Comparison of ENCODE assay signal across 10 cellular contexts in genomic region chr3:122533931-122534334, GRCh38. TPM values are rescaled to one million over a fixed set of nuclear protein-coding genes. Genes with fewer than 3 reads are reported as not detected.
A peak's percentile ranks its signal among the peaks of the same experiment; 100 is the strongest.
DNase-seq lines count a peak whose midpoint lies in the region; ATAC-seq and TF ChIP-seq lines count a peak whose summit lies in the region.
"Had no signal": no experiment of that assay in that cellular context is flagged by ENCODE, and none has a peak within 500 bp of the region (broad histone marks: within the 10 kb centered on the region; RNA-seq: fewer than 3 reads in every experiment).

No MANE protein-coding gene starts in this region.

- CTCF ChIA-PET in OCI-LY7 (lab: Charles Lee; ENCODE audit: unreplicated experiment) = no interaction called here

- H3K9me3 Mint-ChIP-seq in osteocyte (ENCODE audit: unreplicated experiment) = no peaks in the 10 kb centered on the region
- H3K9me3 Mint-ChIP-seq: neural crest cell had no signal

- H3K27ac ChIP-seq in psoas muscle = no peak overlapping the region
- H3K27ac ChIP-seq in OCI-LY7 (ENCODE audit: low read depth, low read length, poor library complexity, severe bottlenecking) = no peak overlapping the region
- H3K27ac ChIP-seq: VCaP had no signal

- no peak overlapping the region for H3K4me3 ChIP-seq in psoas muscle
- no peak overlapping the region for H3K4me3 ChIP-seq in OCI-LY7 (ENCODE audit: low read depth, low read length, poor library complexity, severe bottlenecking)

- H3K4me3 Mint-ChIP-seq in osteocyte (ENCODE audit: unreplicated experiment) = no peak overlapping the region
- H3K4me3 Mint-ChIP-seq: neural crest cell had no signal

- H3K9me2 ChIP-seq in OCI-LY7 (ENCODE audit: insufficient read depth, low read length) = no peaks in the 10 kb centered on the region

- H3K27ac Mint-ChIP-seq in osteocyte (ENCODE audit: unreplicated experiment) = no peak overlapping the region

- intact Hi-C loops in psoas muscle (cut with DNase I) = no loop called here
- intact Hi-C loops in OCI-LY7 (cut with micrococcal nuclease; ENCODE audit: unreplicated experiment) = no loop called here

- H3K36me3 Mint-ChIP-seq in osteocyte (ENCODE audit: unreplicated experiment) = peaks cover 61% of the 10 kb centered on the region

- H2AFZ ChIP-seq in OCI-LY7 (ENCODE audit: low read length) = no peak overlapping the region

- H3K9me3 ChIP-seq in psoas muscle (no peaks in the 10 kb centered on the region), OCI-LY7 (ENCODE audit: low read length) (no peaks in the 10 kb centered on the region)

- H3K36me3 ChIP-seq in psoas muscle (ENCODE audit: insufficient read depth in 1 of 2, low read depth in 1 of 2) (peaks cover 7 to 77% of the 10 kb centered on the region in 2 donors), OCI-LY7 (ENCODE audit: insufficient read depth, low read length) (no peaks in the 10 kb centered on the region)

- peak; percentile 100 for ATAC-seq in GM18505 (IDR thresholded peaks at IDR 0.05; ENCODE audit: unreplicated experiment)
- ATAC-seq in psoas muscle = peak; percentile 81 to 90 (median 85)

- H3K4me1 Mint-ChIP-seq in osteocyte (ENCODE audit: unreplicated experiment) = peaks cover 3% of the 10 kb centered on the region
- H3K4me1 Mint-ChIP-seq: neural crest cell had no signal

- H3K79me2 ChIP-seq in OCI-LY7 (ENCODE audit: insufficient read depth, low read depth, low read length) = no peaks in the 10 kb centered on the region

- TF ChIP-seq CTCF in psoas muscle (IDR thresholded peaks at IDR 0.05) (no peak), osteocyte (IDR thresholded peaks at IDR 0.05) (no peak), OCI-LY7 (conservative IDR thresholded peaks at IDR 0.05; ENCODE audit: low read length) (no peak)

- no peaks in the 10 kb centered on the region for H3K4me1 ChIP-seq in psoas muscle
- H3K4me1 ChIP-seq in OCI-LY7 (ENCODE audit: insufficient read depth, low read length, poor library complexity, severe bottlenecking) = no peaks in the 10 kb centered on the region

- no TSS peak for BruUV-seq in OCI-LY7 (replicated peaks; lab: Mats Ljungman, UMichigan)

- TF ChIP-seq POLR2A in GM18505 (IDR thresholded peaks at IDR 0.05; ENCODE audit: borderline replicate concordance, extremely low read depth, insufficient read depth, insufficient read length) = no peak

- 67 to 84% (median 68%) methylated on average over 1 of the region's 1 CpG for WGBS in psoas muscle, 3 donors

- POLR2A ChIA-PET in OCI-LY7 (lab: Charles Lee) = no interaction called here

- H4K20me1 ChIP-seq in OCI-LY7 (ENCODE audit: insufficient read depth, low read length) = no peaks in the 10 kb centered on the region

- H3K27me3 ChIP-seq in psoas muscle (ENCODE audit: insufficient read depth in 3 of 3, low read length in 2 of 3) = no peaks in the 10 kb centered on the region

- DNase-seq in HCEC 1CT = peak; percentile 75
- peak; percentile 76 for DNase-seq in LHCN-M2 (ENCODE audit: low read depth)
- DNase-seq in activated naive CD4-positive, alpha-beta T cell treated with anti-CD3 and anti-CD28 coated beads, Interleukin-2, amount 50 U/mL, for 16 hours = peak; percentile 21
- DNase-seq in psoas muscle = no peak
- no peak for DNase-seq in osteocyte (ENCODE audit: extremely low spot score, unreplicated experiment)
- DNase-seq in NCI-H146 (lab: John Stamatoyannopoulos, UW) = no peak
- no peak for DNase-seq in OCI-LY7 (ENCODE audit: low spot score)

- no peaks in the 10 kb centered on the region for H3K27me3 Mint-ChIP-seq in osteocyte (ENCODE audit: unreplicated experiment)

- H3K4me2 ChIP-seq in OCI-LY7 (ENCODE audit: low read length) = no peak overlapping the region

RNA-seq across cellular contexts. Expression of gene KPNA1, which starts 19.2 kb away (rescaled TPM):
- total RNA-seq in LHCN-M2 (2014; rRNA removed) = 28.0 and 34.6 TPM in 2 replicates
- polyA plus RNA-seq in LHCN-M2 (2012) = 29.6 TPM
- total RNA-seq in psoas muscle = 100 to 1,000 TPM; 180 to 263 (median 233) TPM
- 100 to 1,000 TPM in 1 of 3 donors, 10 to 100 TPM in 2; 39.5 to 125 (median 49.8) TPM for polyA plus RNA-seq in psoas muscle
- 71.5 and 73.4 TPM in 2 replicates for total RNA-seq in osteocyte
- 20.0 and 24.6 TPM in 2 replicates for total RNA-seq in OCI-LY7 (2014; rRNA removed; shearing (Covaris generic))
- total RNA-seq in OCI-LY7 (2022) = 73.1 and 77.5 TPM in 2 replicates

RNA-seq across cellular contexts. Expression of gene PARP9, which starts 30.2 kb away (rescaled TPM):
- 9.0 and 21.3 TPM in 2 replicates for total RNA-seq in LHCN-M2 (2014; rRNA removed)
- polyA plus RNA-seq in LHCN-M2 (2012) = 3.5 TPM
- total RNA-seq in psoas muscle = 10 to 100 TPM in 3 of 4 donors, 1 to 10 TPM in 1; 8.9 to 18.9 (median 12.6) TPM
- 10 to 100 TPM in 1 of 3 donors, 1 to 10 TPM in 2; 6.5 to 12.3 (median 7.8) TPM for polyA plus RNA-seq in psoas muscle
- total RNA-seq in osteocyte = 18.4 and 18.9 TPM in 2 replicates
- 1.4 TPM in 2 replicates for total RNA-seq in OCI-LY7 (2014; rRNA removed; shearing (Covaris generic))
- 0.57 and 0.65 TPM in 2 replicates for total RNA-seq in OCI-LY7 (2022)

RNA-seq across cellular contexts. Expression of gene DTX3L, which starts 30.2 kb away (rescaled TPM):
- total RNA-seq in LHCN-M2 (2014; rRNA removed) (13.2 and 24.9 TPM in 2 replicates), psoas muscle (10 to 100 TPM; 11.5 to 26.6 (median 12.2) TPM), osteocyte (33.7 and 37.4 TPM in 2 replicates), OCI-LY7 (2022) (0.94 and 1.3 TPM in 2 replicates)
- polyA plus RNA-seq in LHCN-M2 (2012) = 4.9 TPM
- 1 to 10 TPM; 3.1 to 9.8 (median 3.5) TPM for polyA plus RNA-seq in psoas muscle
- total RNA-seq in OCI-LY7 (2014; rRNA removed; shearing (Covaris generic)) = 1.5 and 2.2 TPM in 2 replicates

RNA-seq across cellular contexts. Expression of gene PARP15, which starts 43.5 kb away (rescaled TPM):
- total RNA-seq in LHCN-M2 (2014; rRNA removed) (not detected in 2 replicates), psoas muscle (1 to 10 TPM in 1 of 4 donors, under 1 TPM in 3; 0.18 to 1.0 (median 0.73) TPM), osteocyte (0.08 TPM in 1 of 2 replicates, not detected in the other), OCI-LY7 (2022) (0.70 and 0.81 TPM in 2 replicates)
- not detected for polyA plus RNA-seq in LHCN-M2 (2012)
- under 1 TPM; 0.11 to 0.34 (median 0.25) TPM for polyA plus RNA-seq in psoas muscle
- 3.3 and 3.4 TPM in 2 replicates for total RNA-seq in OCI-LY7 (2014; rRNA removed; shearing (Covaris generic))
- total RNA-seq: neural crest cell had no signal

Comparison
In these comparisons a context has a peak if more than half of its experiments do, and no peak if none do; other contexts are left out.
1. DNase-seq: peak in HCEC 1CT (single experiment), LHCN-M2 (single experiment) and activated naive CD4-positive, alpha-beta T cell treated with anti-CD3 and anti-CD28 coated beads, Interleukin-2, amount 50 U/mL, for 16 hours (single experiment); none in psoas muscle (0 of 2), osteocyte (single experiment), NCI-H146 (single experiment) and OCI-LY7 (single experiment).